In genomic region chr2:85784474-85784986, GRCh38 we compare ENCODE assay signal across 24 cellular contexts. TPM values are rescaled to one million over a fixed set of nuclear protein-coding genes. Genes with fewer than 3 reads are reported as not detected.
DNase-seq lines count a peak whose midpoint lies in the region; ATAC-seq and TF ChIP-seq lines count a peak whose summit lies in the region.
"Had no signal": no experiment of that assay in that cellular context is flagged by ENCODE, and none has a peak within 500 bp of the region (broad histone marks: within the 10 kb centered on the region; RNA-seq: fewer than 3 reads in every experiment).

No MANE protein-coding gene starts in this region.

- intact Hi-C loops in transverse colon (cut with DNase I; ENCODE audit: low total_unique reads): no loop called here

- H3K9me3 ChIP-seq in transverse colon: no peaks in the 10 kb centered on the region
- H3K9me3 ChIP-seq: body of pancreas, colonic mucosa, SK-N-SH had no signal

- H3K27me3 ChIP-seq in GM23338 (ENCODE audit: insufficient read depth) (no peaks in the 10 kb centered on the region), transverse colon (no peaks in the 10 kb centered on the region)
- H3K27me3 ChIP-seq: body of pancreas, colonic mucosa had no signal

- H3K27ac Mint-ChIP-seq in GM23338: no peak overlapping the region
- peak overlapping the region; percentile 19 to 69 (median 63) for H3K27ac Mint-ChIP-seq in nephron
- H3K27ac Mint-ChIP-seq: activated CD4-positive, alpha-beta T cell treated with anti-CD3 and anti-CD28 coated beads, Interleukin-2, amount 10 ng/mL, durations not matched to agents 7 days and 5 days; activated naive CD8-positive, alpha-beta T cell treated with anti-CD3 and anti-CD28 coated beads, Interleukin-2, amount 10 ng/mL, durations not matched to agents 7 days and 5 days; activated T-helper 2 cell treated with anti-CD3 and anti-CD28 coated beads, Interferon-gamma antibody, Interleukin-2, Interleukin-4, amounts not matched to agents 10 μg/mL and 5 μg/mL and 100 μg/mL, durations not matched to agents 14 hours and 24 hours and 36 hours; endodermal cell; natural killer cell treated with Interleukin-12 subunit alpha and Interleukin-12 subunit beta and Interleukin-15 and Interleukin-18, amount 100 ng/mL, for 72 hours; stimulated activated naive CD8-positive, alpha-beta T cell treated with anti-CD3 and anti-CD28 coated beads, Interleukin-15, Interleukin-2, amounts not matched to agents 100 ng/mL and 50 ng/mL, for 24 hours had no signal

- H3K79me2 ChIP-seq in GM23338 (replicated peaks; ENCODE audit: insufficient read depth): no peaks in the 10 kb centered on the region

- H3K4me3 Mint-ChIP-seq in GM23338 (no peak overlapping the region), nephron (no peak overlapping the region)
- H3K4me3 Mint-ChIP-seq: activated CD4-positive, alpha-beta T cell treated with anti-CD3 and anti-CD28 coated beads, Interleukin-2, amount 10 ng/mL, durations not matched to agents 7 days and 5 days; activated naive CD8-positive, alpha-beta T cell treated with anti-CD3 and anti-CD28 coated beads, Interleukin-2, amount 10 ng/mL, durations not matched to agents 7 days and 5 days; endodermal cell; natural killer cell treated with Interleukin-12 subunit alpha and Interleukin-12 subunit beta and Interleukin-15 and Interleukin-18, amount 100 ng/mL, for 72 hours; stimulated activated naive CD8-positive, alpha-beta T cell treated with anti-CD3 and anti-CD28 coated beads, Interleukin-15, Interleukin-2, amounts not matched to agents 100 ng/mL and 50 ng/mL, for 24 hours had no signal

- DNase-seq in GM23338 (ENCODE audit: low spot score) (no peak), caudate nucleus (lab: John Stamatoyannopoulos, UW) (no peak), transverse colon (no peak), UCSD-AML1 (lab: John Stamatoyannopoulos, UW; ENCODE audit: unreplicated experiment) (no peak), NOMO-1 treated with DMSO at 0.1 percent for 48 hours (lab: John Stamatoyannopoulos, UW; ENCODE audit: unreplicated experiment) (no peak), C1 segment of cervical spinal cord (lab: John Stamatoyannopoulos, UW) (no peak)
- DNase-seq: activated CD4-positive, alpha-beta T cell treated with anti-CD3 and anti-CD28 coated beads, Interleukin-2, amount 10 ng/mL, durations not matched to agents 7 days and 5 days; activated naive CD8-positive, alpha-beta T cell treated with anti-CD3 and anti-CD28 coated beads, Interleukin-2, amount 10 ng/mL, durations not matched to agents 7 days and 5 days; body of pancreas; colonic mucosa; glutamatergic neuron; NCI-H1092 treated with DMSO at 0.1 percent for 48 hours; NCI-H1930; RPMI8226; SK-N-SH; stimulated activated CD4-positive, alpha-beta T cell treated with anti-CD3 and anti-CD28 coated beads, Interleukin-2, amount 100 ng/mL, for 48 hours; T-helper 2 cell had no signal

- TF ChIP-seq CTCF in GM23338 (conservative IDR thresholded peaks at IDR 0.05; ENCODE audit: low read depth in 2 of 2) (no peak), nephron (IDR thresholded peaks at IDR 0.05; ENCODE audit: unreplicated experiment in 3 of 3) (no peak), transverse colon (IDR thresholded peaks at IDR 0.05) (no peak)

- H2AFZ ChIP-seq in GM23338: no peak overlapping the region

- TF ChIP-seq POLR2A in transverse colon (IDR thresholded peaks at IDR 0.05): no peak

- 71 to 88% methylated on average over 1 to 6 of the region's 6 CpGs for WGBS in transverse colon (ENCODE audit: low coverage in 1 of 2), 2 donors

- no peaks in the 10 kb centered on the region for H4K20me1 ChIP-seq in GM23338 (replicated peaks; ENCODE audit: insufficient read depth)

- H3K36me3 ChIP-seq in GM23338 (ENCODE audit: insufficient read depth): no peaks in the 10 kb centered on the region
- H3K36me3 ChIP-seq in transverse colon: no peaks in the 10 kb centered on the region
- H3K36me3 ChIP-seq: colonic mucosa had no signal

- no peaks in the 10 kb centered on the region; the same call in 2 of the 3 replicates for H3K36me3 Mint-ChIP-seq in GM23338 (ENCODE audit: low read depth)
- peaks cover 11% of the 10 kb centered on the region for H3K36me3 Mint-ChIP-seq in nephron (ENCODE audit: low read depth)
- H3K36me3 Mint-ChIP-seq: activated naive CD8-positive, alpha-beta T cell treated with anti-CD3 and anti-CD28 coated beads, Interleukin-2, amount 10 ng/mL, durations not matched to agents 7 days and 5 days; natural killer cell treated with Interleukin-12 subunit alpha and Interleukin-12 subunit beta and Interleukin-15 and Interleukin-18, amount 100 ng/mL, for 72 hours had no signal

- H3K4me1 Mint-ChIP-seq in GM23338: 0 out of 3 replicates have a peak, but pooled peaks cover 4% of the 10 kb centered on the region
- H3K4me1 Mint-ChIP-seq in nephron: peaks cover 38% of the 10 kb centered on the region
- H3K4me1 Mint-ChIP-seq: activated CD4-positive, alpha-beta T cell treated with anti-CD3 and anti-CD28 coated beads, Interleukin-2, amount 10 ng/mL, durations not matched to agents 7 days and 5 days; endodermal cell had no signal

- ATAC-seq in GM23338: peak; percentile 13; the same call in 1 of the 3 replicates

- H3K27me3 Mint-ChIP-seq in GM23338 (ENCODE audit: insufficient read depth, low read depth, poor library complexity) (peaks cover 2% of the 10 kb centered on the region), nephron (ENCODE audit: low read depth) (peaks cover 4% of the 10 kb centered on the region)
- H3K27me3 Mint-ChIP-seq: stimulated activated naive CD8-positive, alpha-beta T cell treated with anti-CD3 and anti-CD28 coated beads, Interleukin-15, Interleukin-2, amounts not matched to agents 100 ng/mL and 50 ng/mL, for 24 hours had no signal

- H3K4me1 ChIP-seq in GM23338 (ENCODE audit: insufficient read depth): no peaks in the 10 kb centered on the region
- H3K4me1 ChIP-seq in transverse colon: peaks cover 0 to 19% (median 9%) of the 10 kb centered on the region in 4 donors
- H3K4me1 ChIP-seq: colonic mucosa had no signal

- H3K4me3 ChIP-seq in GM23338: no peak overlapping the region
- H3K4me3 ChIP-seq in transverse colon: no peak overlapping the region
- H3K4me3 ChIP-seq: body of pancreas, colonic mucosa, GM12878 had no signal

- H3K9me2 ChIP-seq in GM23338 (ENCODE audit: insufficient read depth): no peaks in the 10 kb centered on the region
- H3K9me2 ChIP-seq: SK-N-SH had no signal

- H3F3A ChIP-seq in GM23338 (replicated peaks; ENCODE audit: low read depth): no peaks in the 10 kb centered on the region

- TF ChIP-seq EP300 in transverse colon (IDR thresholded peaks at IDR 0.05; ENCODE audit: low read depth): no peak

- H3K4me2 ChIP-seq in GM23338: no peak overlapping the region

- H3K27ac ChIP-seq in GM23338 (ENCODE audit: low read depth) (no peak overlapping the region), caudate nucleus (ENCODE audit: low read depth, low read length) (peak overlapping the region; percentile 11), transverse colon (peak overlapping the region; percentile 34 to 75 (median 62))
- H3K27ac ChIP-seq: body of pancreas, colonic mucosa, VCaP had no signal

- H3K9me3 Mint-ChIP-seq in GM23338 (no peaks in the 10 kb centered on the region), nephron (no peaks in the 10 kb centered on the region)
- H3K9me3 Mint-ChIP-seq: activated CD4-positive, alpha-beta T cell treated with anti-CD3 and anti-CD28 coated beads, Interleukin-2, amount 10 ng/mL, durations not matched to agents 7 days and 5 days; activated naive CD8-positive, alpha-beta T cell treated with anti-CD3 and anti-CD28 coated beads, Interleukin-2, amount 10 ng/mL, durations not matched to agents 7 days and 5 days; activated T-helper 2 cell treated with anti-CD3 and anti-CD28 coated beads, Interferon-gamma antibody, Interleukin-2, Interleukin-4, amounts not matched to agents 10 μg/mL and 5 μg/mL and 100 μg/mL, durations not matched to agents 14 hours and 24 hours and 36 hours; endodermal cell; natural killer cell treated with Interleukin-12 subunit alpha and Interleukin-12 subunit beta and Interleukin-15 and Interleukin-18, amount 100 ng/mL, for 72 hours; stimulated activated naive CD8-positive, alpha-beta T cell treated with anti-CD3 and anti-CD28 coated beads, Interleukin-15, Interleukin-2, amounts not matched to agents 100 ng/mL and 50 ng/mL, for 24 hours had no signal

- in situ Hi-C loops in transverse colon (cut with MboI; ENCODE audit: low pct_ligation_motif_present in 1 of 4, low pct_unique_long_range_greater_than_20kb in 1 of 4, low sequenced_read_pairs in 3 of 4): no loop called here

TF ChIP-seq in GM23338, 12 proteins besides CTCF, POLR2A, EP300 and RAD21 (continues in another document):
- TF ChIP-seq EZH2 (IDR thresholded peaks at IDR 0.05; ENCODE audit: low read depth, unreplicated experiment): no peak
- TF ChIP-seq EZH2phosphoT487 (IDR thresholded peaks at IDR 0.05; ENCODE audit: unreplicated experiment): no peak
- no peak for TF ChIP-seq POLR2AphosphoS5 (IDR thresholded peaks at IDR 0.05; ENCODE audit: low read depth)
- TF ChIP-seq STAT1 (IDR thresholded peaks at IDR 0.05; ENCODE audit: unreplicated experiment): no peak
- TF ChIP-seq, protein P1, sequence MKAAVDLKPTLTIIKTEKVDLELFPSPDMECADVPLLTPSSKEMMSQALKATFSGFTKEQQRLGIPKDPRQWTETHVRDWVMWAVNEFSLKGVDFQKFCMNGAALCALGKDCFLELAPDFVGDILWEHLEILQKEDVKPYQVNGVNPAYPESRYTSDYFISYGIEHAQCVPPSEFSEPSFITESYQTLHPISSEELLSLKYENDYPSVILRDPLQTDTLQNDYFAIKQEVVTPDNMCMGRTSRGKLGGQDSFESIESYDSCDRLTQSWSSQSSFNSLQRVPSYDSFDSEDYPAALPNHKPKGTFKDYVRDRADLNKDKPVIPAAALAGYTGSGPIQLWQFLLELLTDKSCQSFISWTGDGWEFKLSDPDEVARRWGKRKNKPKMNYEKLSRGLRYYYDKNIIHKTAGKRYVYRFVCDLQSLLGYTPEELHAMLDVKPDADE (IDR thresholded peaks at IDR 0.05): no peak
- no peak for TF ChIP-seq NANOG (IDR thresholded peaks at IDR 0.05; ENCODE audit: borderline replicate concordance)
- no peak for TF ChIP-seq CREB1 (CRISPR knock-in tag; IDR thresholded peaks at IDR 0.05; ENCODE audit: low read depth)
- no peak for TF ChIP-seq ZNF331 (CRISPR knock-in tag; IDR thresholded peaks at IDR 0.05; ENCODE audit: low read depth)

RNA-seq across cellular contexts. Expression of gene ATOH8, which starts 30.7 kb away (rescaled TPM):
- total RNA-seq in GM23338 (2014; rRNA removed; shearing (Covaris generic)): 0.62 and 0.97 TPM in 2 replicates
- 0.11 and 0.45 TPM in 2 replicates for polyA plus RNA-seq in GM23338 (2016; fragmentation: Nextera tagmentation; extraction: Ambion mirVana)
- 10 to 100 TPM in 3 of 4 donors, 1 to 10 TPM in 1; 7.4 to 32.6 (median 14.4) TPM for total RNA-seq in transverse colon
- total RNA-seq: activated naive CD8-positive, alpha-beta T cell treated with anti-CD3 and anti-CD28 coated beads, Interleukin-2, amount 10 ng/mL, durations not matched to agents 7 days and 5 days; GM12878; natural killer cell treated with Interleukin-12 subunit alpha and Interleukin-12 subunit beta and Interleukin-15 and Interleukin-18, amount 100 ng/mL, for 72 hours had no signal
